31 cellular contexts compared by ENCODE assay signal in genomic region chr1:205541161-205541886, GRCh38. TPM values are rescaled to one million over a fixed set of nuclear protein-coding genes. Genes with fewer than 3 reads are reported as not detected.
DNase-seq lines count a peak whose midpoint lies in the region; ATAC-seq and TF ChIP-seq lines count a peak whose summit lies in the region.
"Had no signal": no experiment of that assay in that cellular context is flagged by ENCODE, and none has a peak within 500 bp of the region (broad histone marks: within the 10 kb centered on the region; RNA-seq: fewer than 3 reads in every experiment).

No MANE protein-coding gene starts in this region.

- no peak for TF ChIP-seq CTCF in natural killer cell (IDR thresholded peaks at IDR 0.05)

- H3K27me3 Mint-ChIP-seq in natural killer cell treated with Interleukin-12 subunit alpha and Interleukin-12 subunit beta and Interleukin-15 and Interleukin-18, amount 100 ng/mL, for 72 hours, result peaks cover 22 to 35% of the 10 kb centered on the region in 2 donors
- H3K27me3 Mint-ChIP-seq in natural killer cell (ENCODE audit: low read depth in 2 of 2), result peaks cover 29 to 33% of the 10 kb centered on the region in 2 donors

- peak in 1 of 2 donors; percentile 25 for ATAC-seq in natural killer cell treated with Interleukin-12 subunit alpha and Interleukin-12 subunit beta and Interleukin-15 and Interleukin-18, amount 100 ng/mL, for 72 hours
- ATAC-seq in natural killer cell (no peak), sciatic nerve (no peak)
- ATAC-seq: activated CD8-positive, alpha-beta T cell treated with anti-CD3 and anti-CD28 coated beads, Interleukin-2, amount 10 ng/mL, durations not matched to agents 7 days and 5 days; psoas muscle; SK-N-SH treated with all-trans-retinoic acid at 6 μM for 48 hours had no signal

- intact Hi-C loops in natural killer cell (cut with micrococcal nuclease) (no loop called here), sciatic nerve (cut with DNase I) (no loop called here)

- no peaks in the 10 kb centered on the region for H3K36me3 Mint-ChIP-seq in natural killer cell treated with Interleukin-12 subunit alpha and Interleukin-12 subunit beta and Interleukin-15 and Interleukin-18, amount 100 ng/mL, for 72 hours
- no peaks in the 10 kb centered on the region for H3K36me3 Mint-ChIP-seq in natural killer cell
- H3K36me3 Mint-ChIP-seq: activated naive CD8-positive, alpha-beta T cell treated with anti-CD3 and anti-CD28 coated beads, Interleukin-2, amount 10 ng/mL, durations not matched to agents 7 days and 5 days; immature natural killer cell; mesothelial cell of epicardium had no signal

- H3K4me1 Mint-ChIP-seq in natural killer cell treated with Interleukin-12 subunit alpha and Interleukin-12 subunit beta and Interleukin-15 and Interleukin-18, amount 100 ng/mL, for 72 hours (ENCODE audit: low read depth in 2 of 2), result no peaks in the 10 kb centered on the region
- H3K4me1 Mint-ChIP-seq in natural killer cell, result no peaks in the 10 kb centered on the region
- H3K4me1 Mint-ChIP-seq: immature natural killer cell had no signal

- no peaks in the 10 kb centered on the region for H3K9me3 Mint-ChIP-seq in natural killer cell treated with Interleukin-12 subunit alpha and Interleukin-12 subunit beta and Interleukin-15 and Interleukin-18, amount 100 ng/mL, for 72 hours
- no peaks in the 10 kb centered on the region for H3K9me3 Mint-ChIP-seq in natural killer cell
- H3K9me3 Mint-ChIP-seq: activated naive CD8-positive, alpha-beta T cell treated with anti-CD3 and anti-CD28 coated beads, Interleukin-2, amount 10 ng/mL, durations not matched to agents 7 days and 5 days; immature natural killer cell had no signal

- DNase-seq in natural killer cell treated with Interleukin-12 subunit alpha and Interleukin-12 subunit beta and Interleukin-15 and Interleukin-18, amount 100 ng/mL, for 72 hours (ENCODE audit: low spot score), result peak; percentile 25
- DNase-seq in natural killer cell (no peak), islet precursor cell (peak; percentile 43), sciatic nerve (ENCODE audit: low spot score) (peak; percentile 22), GM19238 (ENCODE audit: insufficient read length, low spot score) (no peak), epidermal melanocyte (ENCODE audit: insufficient read length, low spot score) (no peak)
- DNase-seq in activated CD4-positive, alpha-beta T cell treated with anti-CD3 and anti-CD28 coated beads for 1 hour, result no peak
- DNase-seq: activated CD8-positive, alpha-beta T cell treated with anti-CD3 and anti-CD28 coated beads, Interleukin-2, amount 10 ng/mL, durations not matched to agents 7 days and 5 days; activated gamma-delta T cell treated with Interleukin-2 at 50 U/mL for 16 hours; activated naive CD8-positive, alpha-beta T cell treated with anti-CD3 and anti-CD28 coated beads, Interleukin-2, amount 10 ng/mL, durations not matched to agents 7 days and 5 days; activated T-cell treated with anti-CD3 and anti-CD28 coated beads, Interleukin-2, amount 50 U/mL, for 1 hour; aorta; DMS153; effector memory CD4-positive, alpha-beta T cell; erythroblast; H9; immature natural killer cell; KG1; left ventricle myocardium inferior; NCI-H1105; NCI-H187 treated with DMSO at 0.1 percent for 48 hours; NCI-H526; PC-9; Right ventricle myocardium superior; stimulated activated CD4-positive, alpha-beta T cell treated with anti-CD3 and anti-CD28 coated beads, Interleukin-15, amount 100 ng/mL, for 24 hours; stimulated activated CD4-positive, alpha-beta T cell treated with anti-CD3 and anti-CD28 coated beads, Interleukin-4, amount 100 ng/mL, for 4 hours; substantia nigra; T-helper 2 cell had no signal

- no peak overlapping the region for H3K27ac Mint-ChIP-seq in natural killer cell treated with Interleukin-12 subunit alpha and Interleukin-12 subunit beta and Interleukin-15 and Interleukin-18, amount 100 ng/mL, for 72 hours
- no peak overlapping the region for H3K27ac Mint-ChIP-seq in natural killer cell
- H3K27ac Mint-ChIP-seq: activated CD8-positive, alpha-beta T cell treated with anti-CD3 and anti-CD28 coated beads, Interleukin-2, amount 10 ng/mL, durations not matched to agents 7 days and 5 days; activated naive CD8-positive, alpha-beta T cell treated with anti-CD3 and anti-CD28 coated beads, Interleukin-2, amount 10 ng/mL, durations not matched to agents 7 days and 5 days; H9; immature natural killer cell; mesothelial cell of epicardium had no signal

- no peak overlapping the region for H3K4me3 Mint-ChIP-seq in natural killer cell treated with Interleukin-12 subunit alpha and Interleukin-12 subunit beta and Interleukin-15 and Interleukin-18, amount 100 ng/mL, for 72 hours
- H3K4me3 Mint-ChIP-seq in natural killer cell, result no peak overlapping the region
- H3K4me3 Mint-ChIP-seq: activated CD8-positive, alpha-beta T cell treated with anti-CD3 and anti-CD28 coated beads, Interleukin-2, amount 10 ng/mL, durations not matched to agents 7 days and 5 days; activated naive CD8-positive, alpha-beta T cell treated with anti-CD3 and anti-CD28 coated beads, Interleukin-2, amount 10 ng/mL, durations not matched to agents 7 days and 5 days; H9; immature natural killer cell; mesothelial cell of epicardium had no signal

RNA-seq across cellular contexts. Expression of gene CDK18, which starts 36.9 kb away (rescaled TPM):
- total RNA-seq in natural killer cell treated with Interleukin-12 subunit alpha and Interleukin-12 subunit beta and Interleukin-15 and Interleukin-18, amount 100 ng/mL, for 72 hours, result under 1 TPM; 0.28 to 0.71 TPM
- total RNA-seq in natural killer cell (1 to 10 TPM; 1.9 to 5.3 (median 4.0) TPM), sciatic nerve (9.4 TPM)

Comparison
In these comparisons a context has a peak if more than half of its experiments do, and no peak if none do; other contexts are left out.
1. DNase-seq: peak in natural killer cell treated with Interleukin-12 subunit alpha and Interleukin-12 subunit beta and Interleukin-15 and Interleukin-18, amount 100 ng/mL, for 72 hours (single experiment), islet precursor cell (single experiment) and sciatic nerve (single experiment); none in natural killer cell (single experiment), GM19238 (single experiment), epidermal melanocyte (single experiment) and activated CD4-positive, alpha-beta T cell treated with anti-CD3 and anti-CD28 coated beads for 1 hour (single experiment).